22 cellular contexts compared by ENCODE assay signal in genomic region chr1:172241540-172241939, GRCh38.
"Had no signal": no experiment of that assay in that cellular context is flagged by ENCODE, and none has a peak within 500 bp of the region (broad histone marks: within the 10 kb centered on the region; RNA-seq: fewer than 3 reads in every experiment).

No MANE protein-coding gene starts in this region.

- H3K27me3 Mint-ChIP-seq: naive B cell; stimulated activated memory B cell treated with anti-CD40 and anti-IgM and Interleukin-4, amounts not matched to agents 10 μg/mL and 1 μg/mL and 100 μg/mL, for 72 hours; stimulated activated naive CD8-positive, alpha-beta T cell treated with anti-CD3 and anti-CD28 coated beads, Interleukin-15, Interleukin-2, amounts not matched to agents 100 ng/mL and 50 ng/mL, for 24 hours had no signal

- H3K4me3 ChIP-seq: colonic mucosa, esophagus muscularis mucosa, gastroesophageal sphincter, lung, ovary, prostate gland, right lobe of liver, tibial nerve, upper lobe of right lung, vagina had no signal

- H3K27ac ChIP-seq: colonic mucosa, esophagus muscularis mucosa, gastroesophageal sphincter, ovary, prostate gland, right lobe of liver, tibial nerve, upper lobe of right lung, vagina had no signal

- H3K27me3 ChIP-seq: colonic mucosa, esophagus muscularis mucosa, gastroesophageal sphincter, ovary, right lobe of liver, tibial nerve, upper lobe of right lung, vagina had no signal

- H3K9me3 Mint-ChIP-seq: immature natural killer cell; stimulated activated naive CD8-positive, alpha-beta T cell treated with anti-CD3 and anti-CD28 coated beads, Interleukin-15, Interleukin-2, amounts not matched to agents 100 ng/mL and 50 ng/mL, for 24 hours had no signal

- H3K27ac Mint-ChIP-seq: immature natural killer cell; stimulated activated memory B cell treated with anti-CD40 and anti-IgM and Interleukin-4, amounts not matched to agents 10 μg/mL and 1 μg/mL and 100 μg/mL, for 72 hours; stimulated activated naive CD8-positive, alpha-beta T cell treated with anti-CD3 and anti-CD28 coated beads, Interleukin-15, Interleukin-2, amounts not matched to agents 100 ng/mL and 50 ng/mL, for 24 hours had no signal

- H3K36me3 Mint-ChIP-seq: naive B cell; stimulated activated memory B cell treated with anti-CD40 and anti-IgM and Interleukin-4, amounts not matched to agents 10 μg/mL and 1 μg/mL and 100 μg/mL, for 72 hours had no signal

- H3K4me1 Mint-ChIP-seq: immature natural killer cell, naive B cell had no signal

- H3K9me3 ChIP-seq: colonic mucosa, esophagus muscularis mucosa, gastroesophageal sphincter, ovary, prostate gland, right lobe of liver, tibial nerve, upper lobe of right lung, vagina had no signal

- DNase-seq: colonic mucosa; effector CD4-positive, alpha-beta T cell; glutamatergic neuron; immature natural killer cell; left cardiac atrium; left ventricle myocardium superior; mesenchymal stem cell; midbrain; naive B cell; ovary; right lobe of liver; stimulated activated CD4-positive, alpha-beta T cell treated with anti-CD3 and anti-CD28 coated beads, Interleukin-4, amount 100 ng/mL, for 1 hour; stimulated activated CD8-positive, alpha-beta memory T cell treated with anti-CD3 and anti-CD28 coated beads, Interleukin-4, amount 100 ng/mL, for 48 hours; upper lobe of right lung had no signal

- ATAC-seq: gastroesophageal sphincter; left cardiac atrium; left ventricle myocardium superior; right lobe of liver; stimulated activated memory B cell treated with anti-CD40 and anti-IgM and Interleukin-4, amounts not matched to agents 10 μg/mL and 1 μg/mL and 100 μg/mL, for 72 hours; upper lobe of right lung had no signal

- H3K4me1 ChIP-seq: colonic mucosa, prostate gland, right lobe of liver, upper lobe of right lung had no signal

- H3K36me3 ChIP-seq: colonic mucosa, esophagus muscularis mucosa, gastroesophageal sphincter, ovary, prostate gland, right lobe of liver, tibial nerve, upper lobe of right lung, vagina had no signal

- H3K4me3 Mint-ChIP-seq: immature natural killer cell; naive B cell; stimulated activated memory B cell treated with anti-CD40 and anti-IgM and Interleukin-4, amounts not matched to agents 10 μg/mL and 1 μg/mL and 100 μg/mL, for 72 hours; stimulated activated naive CD8-positive, alpha-beta T cell treated with anti-CD3 and anti-CD28 coated beads, Interleukin-15, Interleukin-2, amounts not matched to agents 100 ng/mL and 50 ng/mL, for 24 hours had no signal
